In genomic region chr13:95624020-95624419, GRCh38 we compare ENCODE assay signal across 8 cellular contexts. TPM values are rescaled to one million over a fixed set of nuclear protein-coding genes. Genes with fewer than 3 reads are reported as not detected.
DNase-seq lines count a peak whose midpoint lies in the region; ATAC-seq and TF ChIP-seq lines count a peak whose summit lies in the region.

No MANE protein-coding gene starts in this region.

- peaks cover 3% of the 10 kb centered on the region for H3K4me1 Mint-ChIP-seq in mesothelial cell of epicardium

- H3K36me3 Mint-ChIP-seq in mesothelial cell of epicardium, result peaks cover 65% of the 10 kb centered on the region

- H3K27me3 ChIP-seq in GM06990 (replicated peaks; ENCODE audit: control insufficient read depth, insufficient read depth, low read length), result no peaks in the 10 kb centered on the region

- TF ChIP-seq CTCF in AG09309 (IDR thresholded peaks at IDR 0.05; ENCODE audit: control insufficient read depth, insufficient read depth, low read depth, low read length, missing control alignments), result peak; percentile 73
- TF ChIP-seq CTCF in GM06990 (IDR thresholded peaks at IDR 0.05; ENCODE audit: insufficient read depth, low read length, poor library complexity, severe bottlenecking), result peak; percentile 68
- TF ChIP-seq CTCF in mesothelial cell of epicardium (IDR thresholded peaks at IDR 0.05; ENCODE audit: unreplicated experiment), result peak; percentile 66

- H3K9me3 Mint-ChIP-seq in mesothelial cell of epicardium, result peaks cover 16% of the 10 kb centered on the region

- H3K4me3 ChIP-seq in AG09309 (ENCODE audit: control insufficient read depth, low read depth, low read length) (no peak overlapping the region), GM06990 (replicated peaks; ENCODE audit: low read depth, low read length) (no peak overlapping the region)

- DNase-seq in AG09309 (ENCODE audit: low read depth), result no peak
- no peak for DNase-seq in GM06990 (ENCODE audit: extremely low read depth, insufficient read length)
- peak; percentile 75 for DNase-seq in OCI-M1 (lab: John Stamatoyannopoulos, UW)
- DNase-seq in dermis microvascular lymphatic vessel endothelial cell (ENCODE audit: low read depth in 2 of 2), result peak; percentile 30 to 61
- DNase-seq in mesothelial cell of epicardium (ENCODE audit: low spot score in 2 of 2, unreplicated experiment in 2 of 2), result no peak
- DNase-seq in activated naive CD4-positive, alpha-beta T cell treated with Interleukin-2 at 50 U/mL for 16 hours, result no peak

- H3K27me3 Mint-ChIP-seq in mesothelial cell of epicardium (ENCODE audit: low read depth), result no peaks in the 10 kb centered on the region

- H3K27ac Mint-ChIP-seq in mesothelial cell of epicardium, result no peak overlapping the region

- H3K4me3 Mint-ChIP-seq in mesothelial cell of epicardium, result no peak overlapping the region

- no peaks in the 10 kb centered on the region for H3K36me3 ChIP-seq in GM06990 (ENCODE audit: control insufficient read depth, insufficient read depth, low read length)

- ATAC-seq in HG02885 (IDR thresholded peaks at IDR 0.05; ENCODE audit: poor library complexity, unreplicated experiment), result peak; percentile 66
- ATAC-seq in activated CD4-positive, CD25-positive, alpha-beta regulatory T cell treated with anti-CD3 and anti-CD28 coated beads, Interleukin-2, amount 50 U/mL, for 24 hours, result no peak

RNA-seq across cellular contexts. Expression of gene DZIP1, which starts 20.5 kb away (rescaled TPM):
- 0.90 and 1.9 TPM in 2 replicates for total RNA-seq in dermis microvascular lymphatic vessel endothelial cell
- total RNA-seq in mesothelial cell of epicardium, result 57.6 to 62.8 TPM (median 62.7 TPM) in 3 replicates

RNA-seq across cellular contexts. Expression of gene DNAJC3, which starts 52.9 kb away (rescaled TPM):
- total RNA-seq in dermis microvascular lymphatic vessel endothelial cell (51.5 and 66.8 TPM in 2 replicates), mesothelial cell of epicardium (21.7 to 22.9 TPM (median 22.6 TPM) in 3 replicates)

Comparison
In these comparisons a context has a peak if more than half of its experiments do, and no peak if none do; other contexts are left out.
1. DNase-seq: peak in OCI-M1 (single experiment) and dermis microvascular lymphatic vessel endothelial cell (2 of 2); none in AG09309 (single experiment), GM06990 (single experiment), mesothelial cell of epicardium (0 of 2) and activated naive CD4-positive, alpha-beta T cell treated with Interleukin-2 at 50 U/mL for 16 hours (single experiment).
2. RNA of gene DZIP1, which starts 20.5 kb away (total RNA-seq): 57.6 to 62.8 TPM in mesothelial cell of epicardium; 0.90 to 1.9 TPM in dermis microvascular lymphatic vessel endothelial cell; every median in the first group is over 10 times any median in the second.
3. Peak in every context shown above with its lines, with median percentiles within 50 percentile points of each other: CTCF ChIP-seq.